22 cellular contexts compared by ENCODE assay signal in genomic region chr10:63455507-63455906, GRCh38. TPM values are rescaled to one million over a fixed set of nuclear protein-coding genes. Genes with fewer than 3 reads are reported as not detected.
DNase-seq lines count a peak whose midpoint lies in the region; ATAC-seq, FAIRE-seq and TF ChIP-seq lines count a peak whose summit lies in the region.
"Had no signal": no experiment of that assay in that cellular context is flagged by ENCODE, and none has a peak within 500 bp of the region (broad histone marks: within the 10 kb centered on the region; RNA-seq: fewer than 3 reads in every experiment).

No MANE protein-coding gene starts in this region.

- FAIRE-seq in G401.6 (lab: Jason Lieb, UNC) (peak; percentile 11), islet of Langerhans (lab: Jason Lieb, UNC) (peak; percentile 81)
- FAIRE-seq: GM19239, HepG2, K562 had no signal

- no peak for TF ChIP-seq CTCF in progenitor cell of endocrine pancreas (IDR thresholded peaks at IDR 0.05; ENCODE audit: unreplicated experiment)

- DNase-seq in SK-N-DZ (ENCODE audit: low spot score) = peak; percentile 7
- no peak for DNase-seq in progenitor cell of endocrine pancreas (ENCODE audit: low spot score, unreplicated experiment)
- no peak for DNase-seq in DMS153 treated with DMSO at 0.1 percent for 48 hours (lab: John Stamatoyannopoulos, UW; ENCODE audit: unreplicated experiment)
- DNase-seq in activated naive CD8-positive, alpha-beta T cell treated with anti-CD3 and anti-CD28 coated beads for 36 hours = no peak
- DNase-seq: 8988T, ACHN, BE2C, Calu3, DND-41, Kasumi-1, NCI-H1092 treated with DMSO at 0.1 percent for 48 hours, NCI-H1436 treated with DMSO at 0.1 percent for 48 hours, NCI-H187 treated with DMSO at 0.1 percent for 48 hours, NCI-H524, NCI-H774 had no signal

- H3K9me3 Mint-ChIP-seq in progenitor cell of endocrine pancreas (ENCODE audit: low read depth) = no peaks in the 10 kb centered on the region
- no peaks in the 10 kb centered on the region for H3K9me3 Mint-ChIP-seq in activated naive CD8-positive, alpha-beta T cell treated with anti-CD3 and anti-CD28 coated beads for 36 hours

- no peak for ATAC-seq in HG03521 (IDR thresholded peaks at IDR 0.05; ENCODE audit: unreplicated experiment)
- ATAC-seq: HepG2, K562 had no signal

- H3K36me3 Mint-ChIP-seq in progenitor cell of endocrine pancreas (ENCODE audit: insufficient read depth) = peaks cover 2% of the 10 kb centered on the region
- H3K36me3 Mint-ChIP-seq in activated naive CD8-positive, alpha-beta T cell treated with anti-CD3 and anti-CD28 coated beads for 36 hours = peaks cover 22% of the 10 kb centered on the region

- H3K27ac Mint-ChIP-seq in progenitor cell of endocrine pancreas = peak overlapping the region; percentile 33
- H3K27ac Mint-ChIP-seq in activated naive CD8-positive, alpha-beta T cell treated with anti-CD3 and anti-CD28 coated beads for 36 hours = no peak overlapping the region
- H3K27ac Mint-ChIP-seq: CD14-positive monocyte had no signal

- H3K4me3 Mint-ChIP-seq in progenitor cell of endocrine pancreas (ENCODE audit: low read depth) = no peak overlapping the region
- no peak overlapping the region for H3K4me3 Mint-ChIP-seq in activated naive CD8-positive, alpha-beta T cell treated with anti-CD3 and anti-CD28 coated beads for 36 hours
- H3K4me3 Mint-ChIP-seq: CD14-positive monocyte had no signal

- H3K4me1 Mint-ChIP-seq in progenitor cell of endocrine pancreas (ENCODE audit: low read depth) = peaks cover 15% of the 10 kb centered on the region
- H3K4me1 Mint-ChIP-seq in activated naive CD8-positive, alpha-beta T cell treated with anti-CD3 and anti-CD28 coated beads for 36 hours = peaks cover 12% of the 10 kb centered on the region

- no peaks in the 10 kb centered on the region for H3K27me3 Mint-ChIP-seq in progenitor cell of endocrine pancreas
- H3K27me3 Mint-ChIP-seq in activated naive CD8-positive, alpha-beta T cell treated with anti-CD3 and anti-CD28 coated beads for 36 hours = no peaks in the 10 kb centered on the region

RNA-seq across cellular contexts. Expression of gene JMJD1C, which starts 10.3 kb away (rescaled TPM):
- polyA plus RNA-seq in SK-N-DZ (2014; cell fraction: cytosol; rRNA removed) = 21.8 and 25.7 TPM in 2 replicates
- 79.7 and 93.1 TPM in 2 replicates for polyA plus RNA-seq in SK-N-DZ (2014; cell fraction: nucleus; rRNA removed)
- 117 and 121 TPM in 2 replicates for total RNA-seq in progenitor cell of endocrine pancreas
- total RNA-seq in activated naive CD8-positive, alpha-beta T cell treated with anti-CD3 and anti-CD28 coated beads for 36 hours = 10 to 100 TPM; 48.4 to 52.0 TPM
